Comparison of ENCODE assay signal across 1 cellular context in the genomic region with DNA sequence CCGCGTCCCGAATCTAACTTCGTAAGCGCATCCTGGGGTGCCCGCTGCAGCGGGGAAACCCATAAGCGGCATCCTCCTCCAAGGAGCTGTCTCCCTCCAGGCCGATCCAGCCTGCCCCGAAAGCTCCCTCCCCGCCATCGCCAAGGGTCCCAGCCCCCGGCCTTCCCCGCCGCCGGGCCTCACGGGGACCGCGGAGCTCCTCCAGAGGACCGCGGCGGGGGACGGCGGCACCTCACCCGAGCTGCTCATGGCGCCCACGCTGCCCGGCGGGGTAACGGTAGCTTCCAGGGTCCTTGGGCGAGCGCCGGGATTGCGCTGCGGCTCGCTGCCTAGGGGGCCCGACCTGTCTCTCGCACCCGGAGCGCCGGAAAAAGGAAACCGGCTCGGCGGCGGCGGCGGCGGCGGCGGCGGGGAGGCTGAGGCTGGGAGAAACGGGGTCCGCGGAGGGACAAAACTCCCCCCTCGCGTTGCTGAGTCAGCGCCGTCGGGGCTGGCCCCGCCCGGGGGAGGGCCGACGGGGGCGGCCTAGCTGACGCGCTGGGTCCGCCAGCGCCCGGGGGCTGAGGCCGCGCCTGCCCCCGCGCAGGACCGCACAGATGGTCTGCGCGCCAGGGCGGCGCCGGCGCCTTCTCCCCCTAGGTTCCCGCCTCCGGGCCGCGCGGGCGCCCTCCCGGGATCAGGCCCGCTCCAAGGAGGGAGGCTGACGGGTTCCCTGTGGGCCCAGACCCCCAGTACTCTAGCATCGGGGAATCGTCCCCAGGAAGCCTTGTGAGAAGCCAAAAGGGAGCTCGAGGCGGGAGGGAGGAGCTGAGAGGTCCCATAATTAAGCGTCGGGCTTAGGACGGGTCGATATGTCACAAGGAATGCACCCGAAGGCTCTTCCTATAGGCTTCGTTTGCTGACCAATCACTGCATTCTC.
TF ChIP-seq lines count a peak whose summit lies in the region.

A gene with protein sequence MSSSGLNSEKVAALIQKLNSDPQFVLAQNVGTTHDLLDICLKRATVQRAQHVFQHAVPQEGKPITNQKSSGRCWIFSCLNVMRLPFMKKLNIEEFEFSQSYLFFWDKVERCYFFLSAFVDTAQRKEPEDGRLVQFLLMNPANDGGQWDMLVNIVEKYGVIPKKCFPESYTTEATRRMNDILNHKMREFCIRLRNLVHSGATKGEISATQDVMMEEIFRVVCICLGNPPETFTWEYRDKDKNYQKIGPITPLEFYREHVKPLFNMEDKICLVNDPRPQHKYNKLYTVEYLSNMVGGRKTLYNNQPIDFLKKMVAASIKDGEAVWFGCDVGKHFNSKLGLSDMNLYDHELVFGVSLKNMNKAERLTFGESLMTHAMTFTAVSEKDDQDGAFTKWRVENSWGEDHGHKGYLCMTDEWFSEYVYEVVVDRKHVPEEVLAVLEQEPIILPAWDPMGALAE (minus strand): TSS at position 374 of the 919 bp plus-strand sequence. CDS start 125 bp downstream, at position 249.

TF ChIP-seq in K562, 482 proteins besides CTCF, POLR2A, EP300 and RAD21 (continued from another document and continues in another):
- TF ChIP-seq RBFOX2 (IDR thresholded peaks at IDR 0.05; ENCODE audit: low read depth, low read length) (peak; percentile 87), EP400 (IDR thresholded peaks at IDR 0.05) (peak; percentile 35; the same call in 1 of the 2 replicates), HDAC1 (IDR thresholded peaks at IDR 0.05) (no peak), ZNF785 (CRISPR knock-in tag; IDR thresholded peaks at IDR 0.05) (no peak), ZNF224 (CRISPR knock-in tag; IDR thresholded peaks at IDR 0.05) (no peak), JUNB (CRISPR knock-in tag; conservative IDR thresholded peaks at IDR 0.05) (no peak), PURB (CRISPR knock-in tag; IDR thresholded peaks at IDR 0.05; ENCODE audit: low read depth) (no peak), SOX6 (IDR thresholded peaks at IDR 0.05) (peak; percentile 33; the same call in 1 of the 2 replicates), MTA2 (IDR thresholded peaks at IDR 0.05; ENCODE audit: low read depth) (no peak), IFI16 (CRISPR knock-in tag; IDR thresholded peaks at IDR 0.05) (no peak), PCBP2 (IDR thresholded peaks at IDR 0.05; ENCODE audit: low read depth, low read length, poor library complexity, severe bottlenecking) (no peak), YY1 (IDR thresholded peaks at IDR 0.05; ENCODE audit: borderline replicate concordance in 1 of 3, control insufficient read depth in 1 of 3, extremely low read depth in 1 of 3, insufficient read depth in 3 of 3, insufficient read length in 1 of 3, insufficient replicate concordance in 2 of 3, low read depth in 1 of 3, low read length in 2 of 3) (peak in 2 of 3 experiments; percentile 21 to 50), U2AF1 (optimal IDR thresholded peaks at IDR 0.05; ENCODE audit: low read depth, low read length) (peak; percentile 32), MAFG (tag; conservative IDR thresholded peaks at IDR 0.05) (peak; percentile 50; the same call in 1 of the 2 replicates), TBL1XR1 (IDR thresholded peaks at IDR 0.05; ENCODE audit: low read length in 2 of 2) (no peak), NCOA6 (IDR thresholded peaks at IDR 0.05) (peak; percentile 80), CCNT2 (IDR thresholded peaks at IDR 0.05; ENCODE audit: borderline replicate concordance, extremely low read depth, insufficient read length, low read depth, low read length) (peak; percentile 92), HMGN3 (IDR thresholded peaks at IDR 0.05; ENCODE audit: borderline replicate concordance, extremely low read depth, insufficient read length, low read depth, low read length) (peak; percentile 90), SMAD4 (CRISPR knock-in tag; conservative IDR thresholded peaks at IDR 0.05) (peak; percentile 91), SIN3B (IDR thresholded peaks at IDR 0.05; ENCODE audit: low read depth) (0 out of 2 replicates have a peak, but pooled peaks have one; percentile 68), PHF21A (IDR thresholded peaks at IDR 0.05; ENCODE audit: borderline replicate concordance, low read depth) (0 out of 2 replicates have a peak, but pooled peaks have one; percentile 61), TEAD1 (CRISPR knock-in tag; IDR thresholded peaks at IDR 0.05) (no peak), XRCC3 (IDR thresholded peaks at IDR 0.05) (no peak), CBX5 (IDR thresholded peaks at IDR 0.05; ENCODE audit: borderline replicate concordance, low read depth) (no peak), MED1 (CRISPR knock-in tag; IDR thresholded peaks at IDR 0.05; ENCODE audit: borderline replicate concordance) (no peak), CXXC5 (CRISPR knock-in tag; IDR thresholded peaks at IDR 0.05) (peak; percentile 89), ZNF507 (tag; conservative IDR thresholded peaks at IDR 0.05) (no peak), SREBF2 (CRISPR knock-in tag; IDR thresholded peaks at IDR 0.05) (no peak), POU5F1 (IDR thresholded peaks at IDR 0.05; ENCODE audit: borderline replicate concordance, low read depth, low read length, partially characterized antibody) (peak; percentile 48), DMBX1 (CRISPR knock-in tag; IDR thresholded peaks at IDR 0.05; ENCODE audit: borderline replicate concordance) (no peak), ILF3 (IDR thresholded peaks at IDR 0.05; ENCODE audit: borderline replicate concordance) (0 out of 2 replicates have a peak, but pooled peaks have one; percentile 46), L3MBTL2 (IDR thresholded peaks at IDR 0.05) (peak; percentile 78), ZNF316 (IDR thresholded peaks at IDR 0.05) (peak; percentile 96), RUNX1 (IDR thresholded peaks at IDR 0.05; ENCODE audit: low read depth) (no peak), GATAD2B (IDR thresholded peaks at IDR 0.05; ENCODE audit: borderline replicate concordance) (peak; percentile 91), POLR2G (IDR thresholded peaks at IDR 0.05; ENCODE audit: low read depth, low read length) (peak; percentile 91), MEF2D (tag; conservative IDR thresholded peaks at IDR 0.05; ENCODE audit: low read depth) (no peak)
- TF ChIP-seq, protein P1, sequence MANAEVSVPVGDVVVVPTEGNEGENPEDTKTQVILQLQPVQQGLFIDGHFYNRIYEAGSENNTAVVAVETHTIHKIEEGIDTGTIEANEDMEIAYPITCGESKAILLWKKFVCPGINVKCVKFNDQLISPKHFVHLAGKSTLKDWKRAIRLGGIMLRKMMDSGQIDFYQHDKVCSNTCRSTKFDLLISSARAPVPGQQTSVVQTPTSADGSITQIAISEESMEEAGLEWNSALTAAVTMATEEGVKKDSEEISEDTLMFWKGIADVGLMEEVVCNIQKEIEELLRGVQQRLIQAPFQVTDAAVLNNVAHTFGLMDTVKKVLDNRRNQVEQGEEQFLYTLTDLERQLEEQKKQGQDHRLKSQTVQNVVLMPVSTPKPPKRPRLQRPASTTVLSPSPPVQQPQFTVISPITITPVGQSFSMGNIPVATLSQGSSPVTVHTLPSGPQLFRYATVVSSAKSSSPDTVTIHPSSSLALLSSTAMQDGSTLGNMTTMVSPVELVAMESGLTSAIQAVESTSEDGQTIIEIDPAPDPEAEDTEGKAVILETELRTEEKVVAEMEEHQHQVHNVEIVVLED (CRISPR knock-in tag; IDR thresholded peaks at IDR 0.05), result peak; percentile 74
- TF ChIP-seq, protein P2, sequence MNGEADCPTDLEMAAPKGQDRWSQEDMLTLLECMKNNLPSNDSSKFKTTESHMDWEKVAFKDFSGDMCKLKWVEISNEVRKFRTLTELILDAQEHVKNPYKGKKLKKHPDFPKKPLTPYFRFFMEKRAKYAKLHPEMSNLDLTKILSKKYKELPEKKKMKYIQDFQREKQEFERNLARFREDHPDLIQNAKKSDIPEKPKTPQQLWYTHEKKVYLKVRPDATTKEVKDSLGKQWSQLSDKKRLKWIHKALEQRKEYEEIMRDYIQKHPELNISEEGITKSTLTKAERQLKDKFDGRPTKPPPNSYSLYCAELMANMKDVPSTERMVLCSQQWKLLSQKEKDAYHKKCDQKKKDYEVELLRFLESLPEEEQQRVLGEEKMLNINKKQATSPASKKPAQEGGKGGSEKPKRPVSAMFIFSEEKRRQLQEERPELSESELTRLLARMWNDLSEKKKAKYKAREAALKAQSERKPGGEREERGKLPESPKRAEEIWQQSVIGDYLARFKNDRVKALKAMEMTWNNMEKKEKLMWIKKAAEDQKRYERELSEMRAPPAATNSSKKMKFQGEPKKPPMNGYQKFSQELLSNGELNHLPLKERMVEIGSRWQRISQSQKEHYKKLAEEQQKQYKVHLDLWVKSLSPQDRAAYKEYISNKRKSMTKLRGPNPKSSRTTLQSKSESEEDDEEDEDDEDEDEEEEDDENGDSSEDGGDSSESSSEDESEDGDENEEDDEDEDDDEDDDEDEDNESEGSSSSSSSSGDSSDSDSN (IDR thresholded peaks at IDR 0.05; ENCODE audit: borderline replicate concordance in 1 of 2, low read depth in 2 of 2, low read length in 2 of 2), result peak in 1 of 2 experiments; percentile 79; a peak in 2 of 4 replicates
- TF ChIP-seq, protein P3, sequence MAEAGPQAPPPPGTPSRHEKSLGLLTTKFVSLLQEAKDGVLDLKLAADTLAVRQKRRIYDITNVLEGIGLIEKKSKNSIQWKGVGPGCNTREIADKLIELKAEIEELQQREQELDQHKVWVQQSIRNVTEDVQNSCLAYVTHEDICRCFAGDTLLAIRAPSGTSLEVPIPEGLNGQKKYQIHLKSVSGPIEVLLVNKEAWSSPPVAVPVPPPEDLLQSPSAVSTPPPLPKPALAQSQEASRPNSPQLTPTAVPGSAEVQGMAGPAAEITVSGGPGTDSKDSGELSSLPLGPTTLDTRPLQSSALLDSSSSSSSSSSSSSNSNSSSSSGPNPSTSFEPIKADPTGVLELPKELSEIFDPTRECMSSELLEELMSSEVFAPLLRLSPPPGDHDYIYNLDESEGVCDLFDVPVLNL (CRISPR knock-in tag; IDR thresholded peaks at IDR 0.05; ENCODE audit: low read depth), result no peak
- TF ChIP-seq, protein P4, sequence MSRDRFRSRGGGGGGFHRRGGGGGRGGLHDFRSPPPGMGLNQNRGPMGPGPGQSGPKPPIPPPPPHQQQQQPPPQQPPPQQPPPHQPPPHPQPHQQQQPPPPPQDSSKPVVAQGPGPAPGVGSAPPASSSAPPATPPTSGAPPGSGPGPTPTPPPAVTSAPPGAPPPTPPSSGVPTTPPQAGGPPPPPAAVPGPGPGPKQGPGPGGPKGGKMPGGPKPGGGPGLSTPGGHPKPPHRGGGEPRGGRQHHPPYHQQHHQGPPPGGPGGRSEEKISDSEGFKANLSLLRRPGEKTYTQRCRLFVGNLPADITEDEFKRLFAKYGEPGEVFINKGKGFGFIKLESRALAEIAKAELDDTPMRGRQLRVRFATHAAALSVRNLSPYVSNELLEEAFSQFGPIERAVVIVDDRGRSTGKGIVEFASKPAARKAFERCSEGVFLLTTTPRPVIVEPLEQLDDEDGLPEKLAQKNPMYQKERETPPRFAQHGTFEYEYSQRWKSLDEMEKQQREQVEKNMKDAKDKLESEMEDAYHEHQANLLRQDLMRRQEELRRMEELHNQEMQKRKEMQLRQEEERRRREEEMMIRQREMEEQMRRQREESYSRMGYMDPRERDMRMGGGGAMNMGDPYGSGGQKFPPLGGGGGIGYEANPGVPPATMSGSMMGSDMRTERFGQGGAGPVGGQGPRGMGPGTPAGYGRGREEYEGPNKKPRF (IDR thresholded peaks at IDR 0.05; ENCODE audit: low read depth, low read length), result no peak
- TF ChIP-seq, protein P5, sequence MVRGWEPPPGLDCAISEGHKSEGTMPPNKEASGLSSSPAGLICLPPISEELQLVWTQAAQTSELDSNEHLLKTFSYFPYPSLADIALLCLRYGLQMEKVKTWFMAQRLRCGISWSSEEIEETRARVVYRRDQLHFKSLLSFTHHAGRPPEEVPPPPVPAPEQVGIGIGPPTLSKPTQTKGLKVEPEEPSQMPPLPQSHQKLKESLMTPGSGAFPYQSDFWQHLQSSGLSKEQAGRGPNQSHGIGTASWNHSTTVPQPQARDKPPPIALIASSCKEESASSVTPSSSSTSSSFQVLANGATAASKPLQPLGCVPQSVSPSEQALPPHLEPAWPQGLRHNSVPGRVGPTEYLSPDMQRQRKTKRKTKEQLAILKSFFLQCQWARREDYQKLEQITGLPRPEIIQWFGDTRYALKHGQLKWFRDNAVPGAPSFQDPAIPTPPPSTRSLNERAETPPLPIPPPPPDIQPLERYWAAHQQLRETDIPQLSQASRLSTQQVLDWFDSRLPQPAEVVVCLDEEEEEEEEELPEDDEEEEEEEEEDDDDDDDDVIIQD (CRISPR knock-in tag; IDR thresholded peaks at IDR 0.05), result no peak
- TF ChIP-seq, protein P6, sequence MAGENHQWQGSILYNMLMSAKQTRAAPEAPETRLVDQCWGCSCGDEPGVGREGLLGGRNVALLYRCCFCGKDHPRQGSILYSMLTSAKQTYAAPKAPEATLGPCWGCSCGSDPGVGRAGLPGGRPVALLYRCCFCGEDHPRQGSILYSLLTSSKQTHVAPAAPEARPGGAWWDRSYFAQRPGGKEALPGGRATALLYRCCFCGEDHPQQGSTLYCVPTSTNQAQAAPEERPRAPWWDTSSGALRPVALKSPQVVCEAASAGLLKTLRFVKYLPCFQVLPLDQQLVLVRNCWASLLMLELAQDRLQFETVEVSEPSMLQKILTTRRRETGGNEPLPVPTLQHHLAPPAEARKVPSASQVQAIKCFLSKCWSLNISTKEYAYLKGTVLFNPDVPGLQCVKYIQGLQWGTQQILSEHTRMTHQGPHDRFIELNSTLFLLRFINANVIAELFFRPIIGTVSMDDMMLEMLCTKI (IDR thresholded peaks at IDR 0.05; ENCODE audit: partially characterized antibody), result no peak
- TF ChIP-seq, protein P7, sequence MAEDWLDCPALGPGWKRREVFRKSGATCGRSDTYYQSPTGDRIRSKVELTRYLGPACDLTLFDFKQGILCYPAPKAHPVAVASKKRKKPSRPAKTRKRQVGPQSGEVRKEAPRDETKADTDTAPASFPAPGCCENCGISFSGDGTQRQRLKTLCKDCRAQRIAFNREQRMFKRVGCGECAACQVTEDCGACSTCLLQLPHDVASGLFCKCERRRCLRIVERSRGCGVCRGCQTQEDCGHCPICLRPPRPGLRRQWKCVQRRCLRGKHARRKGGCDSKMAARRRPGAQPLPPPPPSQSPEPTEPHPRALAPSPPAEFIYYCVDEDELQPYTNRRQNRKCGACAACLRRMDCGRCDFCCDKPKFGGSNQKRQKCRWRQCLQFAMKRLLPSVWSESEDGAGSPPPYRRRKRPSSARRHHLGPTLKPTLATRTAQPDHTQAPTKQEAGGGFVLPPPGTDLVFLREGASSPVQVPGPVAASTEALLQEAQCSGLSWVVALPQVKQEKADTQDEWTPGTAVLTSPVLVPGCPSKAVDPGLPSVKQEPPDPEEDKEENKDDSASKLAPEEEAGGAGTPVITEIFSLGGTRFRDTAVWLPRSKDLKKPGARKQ (CRISPR knock-in tag; IDR thresholded peaks at IDR 0.05), result no peak
